Comparison of ENCODE assay signal across 12 cellular contexts in the genomic region with DNA sequence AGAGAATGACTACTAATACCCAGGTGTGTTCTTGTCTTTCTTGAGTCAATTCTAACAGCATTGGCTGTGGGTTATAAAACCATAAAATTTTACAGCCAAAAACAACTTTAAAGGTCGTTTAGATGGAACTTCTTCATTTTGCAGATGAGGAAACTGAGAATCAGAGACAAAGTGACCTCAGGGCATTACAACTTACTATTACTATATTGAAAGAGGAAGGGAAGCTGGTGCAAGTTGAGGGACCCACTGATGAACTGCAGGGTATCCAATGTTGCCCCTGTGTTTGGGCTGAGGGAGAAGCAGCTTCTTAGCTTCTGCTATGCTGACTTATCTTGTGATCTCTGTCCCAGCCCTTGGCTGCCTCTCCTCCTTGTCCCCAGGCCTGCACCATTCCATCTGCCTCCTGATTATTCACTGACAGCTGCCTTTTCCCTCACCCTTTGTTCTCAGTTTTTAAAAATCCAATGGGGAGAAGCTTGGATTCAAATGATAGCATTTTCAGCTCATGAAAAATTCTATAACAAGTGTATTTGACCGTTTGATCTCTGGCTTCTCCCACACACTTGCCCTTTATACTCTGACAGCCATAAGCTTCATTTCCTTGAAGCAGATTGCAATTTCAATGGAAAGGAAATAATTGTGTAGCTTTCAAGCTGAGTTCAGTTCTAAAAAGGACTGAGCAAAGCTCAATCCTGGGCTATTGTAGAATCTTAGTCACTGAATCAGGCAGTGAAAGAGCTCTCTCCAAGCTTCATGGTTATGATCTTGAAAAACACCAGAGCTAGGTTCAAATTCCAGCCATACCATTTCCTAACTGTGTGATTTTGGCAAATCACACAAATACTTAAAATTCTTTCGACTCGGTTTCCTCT.
A peak's percentile ranks its signal among the peaks of the same experiment; 100 is the strongest.
DNase-seq lines count a peak whose midpoint lies in the region; ATAC-seq, FAIRE-seq and TF ChIP-seq lines count a peak whose summit lies in the region.
"Had no signal": no experiment of that assay in that cellular context is flagged by ENCODE, and none has a peak within 500 bp of the region (broad histone marks: within the 10 kb centered on the region; RNA-seq: fewer than 3 reads in every experiment).

No MANE protein-coding gene starts in this region.

- no peak for FAIRE-seq in A549 (lab: Jason Lieb, UNC)
- FAIRE-seq in astrocyte (lab: Jason Lieb, UNC) = no peak

- TF ChIP-seq EP300 in A549 (IDR thresholded peaks at IDR 0.05) = no peak

- no peak overlapping the region for H3K4me3 ChIP-seq in A549
- no peak overlapping the region for H3K4me3 ChIP-seq in IMR-90 (ENCODE audit: insufficient read depth, low read depth, low read length)
- H3K4me3 ChIP-seq in astrocyte (ENCODE audit: insufficient read depth, low read depth, low read length) = no peak overlapping the region
- H3K4me3 ChIP-seq in lower lobe of right lung = no peak overlapping the region
- H3K4me3 ChIP-seq: BLaER1 treated with 17β-estradiol and CSF1 and Interleukin-3, amounts not matched to agents 10 nM and 100 nM; gastroesophageal sphincter; skin epidermis had no signal

- no peak overlapping the region for H3K9ac ChIP-seq in IMR-90 (ENCODE audit: low read depth, low read length)
- H3K9ac ChIP-seq in astrocyte (ENCODE audit: low read length) = no peak overlapping the region
- H3K9ac ChIP-seq: BLaER1 treated with 17β-estradiol and CSF1 and Interleukin-3, amounts not matched to agents 10 nM and 100 nM; SK-N-SH had no signal

- POLR2A ChIA-PET in A549 (lab: Yijun Ruan, JAX) (interaction anchor here (1.1 to 5.4 kb wide), 4 partner anchors 10 to 285 kb away, joined by 3 to 65 read pairs (median 4); partner anchors contain the start of gene ZFAND5), IMR-90 (lab: Charles Lee; ENCODE audit: unreplicated experiment) (interaction anchor here (0.5 to 3.7 kb wide), 4 partner anchors 14 to 233 kb away, joined by 3 to 12 read pairs (median 8); partner anchors contain the start of gene ZFAND5)

- H3K27ac ChIP-seq in A549 (peak overlapping the region; percentile 67 to 82; a peak in 5 of 6 replicates), IMR-90 (ENCODE audit: insufficient read depth, low read length) (no peak overlapping the region), astrocyte (ENCODE audit: low read depth, low read length) (no peak overlapping the region), lower lobe of right lung (peak overlapping the region; percentile 24)

- intact Hi-C loops in IMR-90 (cut with micrococcal nuclease) (no loop called here), lower lobe of right lung (cut with DNase I) (loop anchor here (10.0 kb wide), 1 partner anchor 235 kb away; no protein-coding TSS in a partner anchor)

- no peak for ATAC-seq in A549
- peak; percentile 8; the same call in 1 of the 2 replicates for ATAC-seq in IMR-90 (ENCODE audit: low read depth)
- ATAC-seq in lower lobe of right lung = no peak
- ATAC-seq in HG03432 (IDR thresholded peaks at IDR 0.05; ENCODE audit: unreplicated experiment) = no peak
- no peak for ATAC-seq in GM19023 (IDR thresholded peaks at IDR 0.05; ENCODE audit: unreplicated experiment)
- ATAC-seq: gastroesophageal sphincter had no signal

- peaks cover 13% of the 10 kb centered on the region for H3K4me1 Mint-ChIP-seq in astrocyte (ENCODE audit: low read depth, unreplicated experiment)

- peak overlapping the region; percentile 27; the same call in 1 of the 2 replicates for H4K5ac ChIP-seq in IMR-90 (ENCODE audit: low read depth, low read length)

- BruUV-seq in IMR-90 (replicated peaks; lab: Mats Ljungman, UMichigan) = no TSS peak

- H4K91ac ChIP-seq in IMR-90 (ENCODE audit: insufficient read depth, low read depth, low read length) = peak overlapping the region; percentile 20; the same call in 1 of the 2 replicates

- H2AK9ac ChIP-seq in IMR-90 (replicated peaks; ENCODE audit: low read depth, low read length, poor library complexity) = no peak overlapping the region

- TF ChIP-seq RAD21 in A549 (conservative IDR thresholded peaks at IDR 0.05 in 1 of 2, IDR thresholded peaks at IDR 0.05 in 1 of 2) = no peak
- no peak for TF ChIP-seq RAD21 in IMR-90 (IDR thresholded peaks at IDR 0.05; ENCODE audit: low read length)

- no peaks in the 10 kb centered on the region for H4K20me1 ChIP-seq in IMR-90 (ENCODE audit: insufficient read depth, low read length)
- no peaks in the 10 kb centered on the region for H4K20me1 ChIP-seq in astrocyte (ENCODE audit: insufficient read depth, low read length)
- H4K20me1 ChIP-seq: BLaER1 treated with 17β-estradiol and CSF1 and Interleukin-3, amounts not matched to agents 10 nM and 100 nM had no signal

- H2AFZ ChIP-seq in IMR-90 (replicated peaks; ENCODE audit: low read length, poor library complexity) (no peak overlapping the region), astrocyte (ENCODE audit: low read depth, low read length) (no peak overlapping the region)

- H2BK15ac ChIP-seq in IMR-90 (ENCODE audit: low read depth, low read length) = 0 out of 3 replicates have a peak overlapping the region, but pooled peaks have one; percentile 84

- H3K27me3 ChIP-seq in IMR-90 (ENCODE audit: control insufficient read depth, insufficient read depth, low read length) = no peaks in the 10 kb centered on the region
- no peaks in the 10 kb centered on the region for H3K27me3 ChIP-seq in astrocyte (ENCODE audit: insufficient read depth, low read length)
- H3K27me3 ChIP-seq in lower lobe of right lung (ENCODE audit: low read depth) = no peaks in the 10 kb centered on the region
- H3K27me3 ChIP-seq: BLaER1 treated with 17β-estradiol and CSF1 and Interleukin-3, amounts not matched to agents 10 nM and 100 nM; gastroesophageal sphincter had no signal

- peak overlapping the region; percentile 31 for H2BK20ac ChIP-seq in IMR-90 (ENCODE audit: low read depth, low read length)

- no peak overlapping the region for H3K56ac ChIP-seq in IMR-90 (ENCODE audit: extremely low read depth, insufficient read depth, low read length)

- H3K4me3 Mint-ChIP-seq in astrocyte (ENCODE audit: unreplicated experiment) = no peak overlapping the region

- TF ChIP-seq POLR2A in A549 (IDR thresholded peaks at IDR 0.05; ENCODE audit: low read length) (no peak), IMR-90 (IDR thresholded peaks at IDR 0.05; ENCODE audit: low read depth, low read length) (no peak)

- H3K36me3 ChIP-seq in IMR-90 (ENCODE audit: control insufficient read depth, insufficient read depth, low read length) (no peaks in the 10 kb centered on the region), astrocyte (ENCODE audit: insufficient read depth, low read length) (no peaks in the 10 kb centered on the region), lower lobe of right lung (no peaks in the 10 kb centered on the region)
- H3K36me3 ChIP-seq: BLaER1 treated with 17β-estradiol and CSF1 and Interleukin-3, amounts not matched to agents 10 nM and 100 nM; gastroesophageal sphincter had no signal

- no peaks in the 10 kb centered on the region for H3K9me3 Mint-ChIP-seq in astrocyte (ENCODE audit: unreplicated experiment)

- CTCF ChIA-PET in A549 (lab: Yijun Ruan, JAX) (interaction anchor here (0.9 to 3.9 kb wide), 13 partner anchors 10 to 551 kb away, joined by 3 to 22 read pairs (median 4); partner anchors contain the start of gene ZFAND5), IMR-90 (lab: Yijun Ruan, JAX) (interaction anchor here (0.8 to 1.9 kb wide), 3 partner anchors 112 to 309 kb away, joined by 3 to 5 read pairs (median 3); no protein-coding TSS in a partner anchor)

- H3K9me1 ChIP-seq in IMR-90 (ENCODE audit: insufficient read depth, low read length) = peaks cover 12% of the 10 kb centered on the region

- no peak overlapping the region for H3K4me2 ChIP-seq in A549
- no peak overlapping the region for H3K4me2 ChIP-seq in IMR-90 (ENCODE audit: low read depth, low read length)
- H3K4me2 ChIP-seq in astrocyte (ENCODE audit: low read length) = no peak overlapping the region
- H3K4me2 ChIP-seq: SK-N-SH had no signal

- no peaks in the 10 kb centered on the region for H3K27me3 Mint-ChIP-seq in astrocyte (ENCODE audit: low read depth, unreplicated experiment)

- peaks cover 0 to 12% of the 10 kb centered on the region in 2 experiments; a peak in 1 of 4 replicates for H3K79me1 ChIP-seq in IMR-90 (ENCODE audit: low read depth in 1 of 2, low read length in 2 of 2)

- peak overlapping the region; percentile 30; the same call in 1 of the 2 replicates for H3K14ac ChIP-seq in IMR-90 (replicated peaks; ENCODE audit: low read depth, low read length)

- DNase-seq in A549 (ENCODE audit: low read depth in 1 of 2, low spot score in 1 of 2) (no peak), IMR-90 (peak; percentile 16), astrocyte (ENCODE audit: low read depth) (peak; percentile 34), lower lobe of right lung (no peak), amygdala (lab: John Stamatoyannopoulos, UW) (no peak), NCI-H2029 (lab: John Stamatoyannopoulos, UW) (no peak)
- DNase-seq: SK-N-SH had no signal

- H3K4me1 ChIP-seq in A549 (peaks cover 43% of the 10 kb centered on the region), IMR-90 (ENCODE audit: control insufficient read depth, insufficient read depth, low read length) (peaks cover 12% of the 10 kb centered on the region), astrocyte (ENCODE audit: insufficient read depth, low read length) (peaks cover 8% of the 10 kb centered on the region), lower lobe of right lung (peaks cover 43% of the 10 kb centered on the region)

- H3K79me2 ChIP-seq in astrocyte (ENCODE audit: insufficient read depth, low read length) = no peaks in the 10 kb centered on the region

- in situ Hi-C loops in IMR-90 (cut with MboI; ENCODE audit: low sequenced_read_pairs) = loop anchor here (5.0 kb wide), 2 partner anchors 228 to 308 kb away; no protein-coding TSS in a partner anchor

- peak overlapping the region in 1 of 2 experiments; percentile 14; a peak in 1 of 4 replicates for H4K8ac ChIP-seq in IMR-90 (ENCODE audit: low read depth in 2 of 2, low read length in 2 of 2)

- WGBS in A549 (ENCODE audit: missing lambda C conversion rate) = 62% methylated on average over 4 of the region's 4 CpGs
- no CpG with 5 or more reads among the region's 4 CpGs for WGBS in IMR-90 (ENCODE audit: extremely low coverage in 2 of 2, insufficient read length in 1 of 2), 2 experiments

- TF ChIP-seq CTCF in A549 (IDR thresholded peaks at IDR 0.05) = no peak
- no peak for TF ChIP-seq CTCF in IMR-90 (conservative IDR thresholded peaks at IDR 0.05; ENCODE audit: low read depth, low read length)
- TF ChIP-seq CTCF in astrocyte (IDR thresholded peaks at IDR 0.05; ENCODE audit: insufficient read depth, low read depth, low read length) = no peak
- TF ChIP-seq CTCF in lower lobe of right lung (IDR thresholded peaks at IDR 0.05) = no peak

- H3K23ac ChIP-seq in IMR-90 (ENCODE audit: low read depth, low read length) = no peak overlapping the region

- H3K36me3 Mint-ChIP-seq in astrocyte (ENCODE audit: low read depth, unreplicated experiment) = no peaks in the 10 kb centered on the region

- peak overlapping the region; percentile 18; the same call in 1 of the 2 replicates for H2AK5ac ChIP-seq in IMR-90 (ENCODE audit: low read depth, low read length)

- H3K9me3 ChIP-seq in A549 (no peaks in the 10 kb centered on the region), IMR-90 (ENCODE audit: control insufficient read depth, insufficient read depth, low read length) (no peaks in the 10 kb centered on the region), astrocyte (ENCODE audit: insufficient read depth, low read depth, low read length) (no peaks in the 10 kb centered on the region), lower lobe of right lung (no peaks in the 10 kb centered on the region)
- H3K9me3 ChIP-seq: gastroesophageal sphincter, SK-N-SH had no signal

- dilution Hi-C loops in IMR-90 (cut with HindIII; ENCODE audit: low sequenced_read_pairs, unreplicated experiment) = no loop called here

- H3K4ac ChIP-seq in IMR-90 (ENCODE audit: low read depth, low read length) = peak overlapping the region; percentile 29

- peak overlapping the region; percentile 68 for H2BK120ac ChIP-seq in IMR-90 (ENCODE audit: low read depth, low read length)

- peak overlapping the region; percentile 38 for H3K27ac Mint-ChIP-seq in astrocyte (ENCODE audit: unreplicated experiment)

- peak overlapping the region; percentile 17 for H2BK5ac ChIP-seq in IMR-90 (ENCODE audit: low read depth, low read length, poor library complexity, severe bottlenecking)

- H3K18ac ChIP-seq in IMR-90 (ENCODE audit: low read depth, low read length) = peak overlapping the region; percentile 64

Comparison
In these comparisons a context has a peak if more than half of its experiments do, and no peak if none do; other contexts are left out.
1. DNase-seq: peak in IMR-90 (single experiment) and astrocyte (single experiment); none in A549 (0 of 2), lower lobe of right lung (single experiment), amygdala (0 of 56) and NCI-H2029 (single experiment).
2. H3K27ac ChIP-seq: peak in A549 (2 of 2) and lower lobe of right lung (single experiment); none in IMR-90 (single experiment) and astrocyte (single experiment).